In genomic region chr19:2014731-2015610, GRCh38 we compare ENCODE assay signal across 8 cellular contexts. TPM values are rescaled to one million over a fixed set of nuclear protein-coding genes. Genes with fewer than 3 reads are reported as not detected.
A peak's percentile ranks its signal among the peaks of the same experiment; 100 is the strongest.
DNase-seq lines count a peak whose midpoint lies in the region; ATAC-seq, FAIRE-seq and TF ChIP-seq lines count a peak whose summit lies in the region.

No MANE protein-coding gene starts in this region.

- FAIRE-seq in RCC 7860 (lab: Jason Lieb, UNC) = no peak
- no peak for FAIRE-seq in D721Med (lab: Jason Lieb, UNC)

- H3K27me3 Mint-ChIP-seq in T-helper 2 cell treated with Interferon-gamma antibody and Interleukin-4, amounts not matched to agents 5 μg/mL and 100 μg/mL, for 36 hours (ENCODE audit: low read depth) = no peaks in the 10 kb centered on the region
- no peaks in the 10 kb centered on the region for H3K27me3 Mint-ChIP-seq in natural killer cell (ENCODE audit: low read depth in 2 of 2)

- no peak for TF ChIP-seq CTCF in epithelial cell of esophagus (IDR thresholded peaks at IDR 0.05; ENCODE audit: insufficient read depth, low read depth, low read length, missing control alignments)
- TF ChIP-seq CTCF in natural killer cell (IDR thresholded peaks at IDR 0.05) = no peak
- no peak for TF ChIP-seq CTCF in D721Med (IDR thresholded peaks at IDR 0.05; ENCODE audit: insufficient read depth, missing control alignments)

- H3K4me3 ChIP-seq in epithelial cell of esophagus (ENCODE audit: low read length) = peak overlapping the region; percentile 65

- H3K4me3 Mint-ChIP-seq in T-helper 2 cell treated with Interferon-gamma antibody and Interleukin-4, amounts not matched to agents 5 μg/mL and 100 μg/mL, for 36 hours = peak overlapping the region; percentile 69
- peak overlapping the region; percentile 81 for H3K4me3 Mint-ChIP-seq in natural killer cell

- H3K4me1 Mint-ChIP-seq in T-helper 2 cell treated with Interferon-gamma antibody and Interleukin-4, amounts not matched to agents 5 μg/mL and 100 μg/mL, for 36 hours (ENCODE audit: low read depth) = peaks cover 10% of the 10 kb centered on the region
- peaks cover 20 to 49% of the 10 kb centered on the region in 2 donors for H3K4me1 Mint-ChIP-seq in natural killer cell

- peak; percentile 22 to 24 for DNase-seq in activated CD4-positive, alpha-beta T cell treated with anti-CD3 and anti-CD28 coated beads for 4 hours
- DNase-seq in activated CD4-positive, alpha-beta T cell treated with anti-CD3 and anti-CD28 coated beads for 1 hour = no peak
- DNase-seq in T-helper 2 cell treated with Interferon-gamma antibody and Interleukin-4, amounts not matched to agents 5 μg/mL and 100 μg/mL, for 36 hours (ENCODE audit: low spot score) = no peak
- peak; percentile 16 for DNase-seq in epithelial cell of esophagus (ENCODE audit: low read depth)
- no peak for DNase-seq in natural killer cell
- no peak for DNase-seq in LoVo (ENCODE audit: low spot score)
- DNase-seq in RCC 7860 (ENCODE audit: low spot score) = no peak
- DNase-seq in D721Med (ENCODE audit: insufficient read length, low spot score) = no peak

- intact Hi-C loops in natural killer cell (cut with micrococcal nuclease) = loop anchor here (5.0 kb wide), 2 partner anchors 37 to 88 kb away; partner anchors contain the start of gene MKNK2

- peaks cover 10% of the 10 kb centered on the region for H3K36me3 Mint-ChIP-seq in T-helper 2 cell treated with Interferon-gamma antibody and Interleukin-4, amounts not matched to agents 5 μg/mL and 100 μg/mL, for 36 hours (ENCODE audit: low read depth)
- no peaks in the 10 kb centered on the region for H3K36me3 Mint-ChIP-seq in natural killer cell

- no peaks in the 10 kb centered on the region for H3K9me3 Mint-ChIP-seq in T-helper 2 cell treated with Interferon-gamma antibody and Interleukin-4, amounts not matched to agents 5 μg/mL and 100 μg/mL, for 36 hours
- no peaks in the 10 kb centered on the region for H3K9me3 Mint-ChIP-seq in natural killer cell

- ATAC-seq in natural killer cell = peak; percentile 46 to 59 (median 53)

- H3K27ac Mint-ChIP-seq in T-helper 2 cell treated with Interferon-gamma antibody and Interleukin-4, amounts not matched to agents 5 μg/mL and 100 μg/mL, for 36 hours = peak overlapping the region; percentile 63
- H3K27ac Mint-ChIP-seq in natural killer cell = peak overlapping the region in 1 of 2 donors; percentile 82

RNA-seq across cellular contexts. Expression of gene BTBD2, which starts 0.5 kb away (rescaled TPM):
- 10 to 100 TPM; 47.6 to 57.0 (median 53.4) TPM for total RNA-seq in natural killer cell

RNA-seq across cellular contexts. Expression of gene MKNK2, which starts 36.1 kb away (rescaled TPM):
- 100 to 1,000 TPM; 259 to 389 (median 322) TPM for total RNA-seq in natural killer cell

Comparison
In these comparisons a context has a peak if more than half of its experiments do, and no peak if none do; other contexts are left out.
1. DNase-seq: peak in activated CD4-positive, alpha-beta T cell treated with anti-CD3 and anti-CD28 coated beads for 4 hours (2 of 2) and epithelial cell of esophagus (single experiment); none in activated CD4-positive, alpha-beta T cell treated with anti-CD3 and anti-CD28 coated beads for 1 hour (single experiment), T-helper 2 cell treated with Interferon-gamma antibody and Interleukin-4, amounts not matched to agents 5 μg/mL and 100 μg/mL, for 36 hours (single experiment), natural killer cell (single experiment), LoVo (single experiment), RCC 7860 (single experiment) and D721Med (single experiment).